In genomic region chr14:45112886-45113772, GRCh38 we compare ENCODE assay signal across 9 cellular contexts. TPM values are rescaled to one million over a fixed set of nuclear protein-coding genes. Genes with fewer than 3 reads are reported as not detected.
DNase-seq lines count a peak whose midpoint lies in the region; ATAC-seq lines count a peak whose summit lies in the region.
"Had no signal": no experiment of that assay in that cellular context is flagged by ENCODE, and none has a peak within 500 bp of the region (broad histone marks: within the 10 kb centered on the region; RNA-seq: fewer than 3 reads in every experiment).

No MANE protein-coding gene starts in this region.

- H3K4me1 ChIP-seq in adipocyte (ENCODE audit: control insufficient read depth, insufficient read depth, low read length): peaks cover 5% of the 10 kb centered on the region

- no peaks in the 10 kb centered on the region for H3K27me3 Mint-ChIP-seq in naive thymus-derived CD8-positive, alpha-beta T cell
- H3K27me3 Mint-ChIP-seq: activated naive CD8-positive, alpha-beta T cell treated with anti-CD3 and anti-CD28 coated beads, Interleukin-2, amount 10 ng/mL, durations not matched to agents 7 days and 5 days had no signal

- no peak for ATAC-seq in naive thymus-derived CD8-positive, alpha-beta T cell
- ATAC-seq in HG02852 (IDR thresholded peaks at IDR 0.05; ENCODE audit: unreplicated experiment): no peak
- ATAC-seq: HCT116 had no signal

- peaks cover 96% of the 10 kb centered on the region for H3K36me3 ChIP-seq in adipocyte (ENCODE audit: control insufficient read depth, insufficient read depth, low read length, severe bottlenecking)

- POLR2A ChIA-PET in naive thymus-derived CD8-positive, alpha-beta T cell (lab: Charles Lee): no interaction called here

- peaks cover 4 to 7% (median 6%) of the 10 kb centered on the region in 4 donors for H3K4me1 Mint-ChIP-seq in naive thymus-derived CD8-positive, alpha-beta T cell

- H3K4me3 Mint-ChIP-seq in naive thymus-derived CD8-positive, alpha-beta T cell: no peak overlapping the region
- H3K4me3 Mint-ChIP-seq: activated naive CD8-positive, alpha-beta T cell treated with anti-CD3 and anti-CD28 coated beads, Interleukin-2, amount 10 ng/mL, durations not matched to agents 7 days and 5 days had no signal

- H3K27ac Mint-ChIP-seq in naive thymus-derived CD8-positive, alpha-beta T cell: peak overlapping the region in 9 of 10 donors; percentile 7 to 72 (median 49)
- H3K27ac Mint-ChIP-seq: activated naive CD8-positive, alpha-beta T cell treated with anti-CD3 and anti-CD28 coated beads, Interleukin-2, amount 10 ng/mL, durations not matched to agents 7 days and 5 days had no signal

- H3K9ac ChIP-seq in adipocyte (ENCODE audit: low read length): no peak overlapping the region

- H3K27me3 ChIP-seq in adipocyte (replicated peaks; ENCODE audit: control insufficient read depth, insufficient read depth, low read length): no peaks in the 10 kb centered on the region

- H3K9me3 ChIP-seq in adipocyte (ENCODE audit: control insufficient read depth, low read length): no peaks in the 10 kb centered on the region

- H3K36me3 Mint-ChIP-seq in naive thymus-derived CD8-positive, alpha-beta T cell: peaks cover 5 to 86% (median 6%) of the 10 kb centered on the region in 3 donors

- H3K9me3 Mint-ChIP-seq in naive thymus-derived CD8-positive, alpha-beta T cell: no peaks in the 10 kb centered on the region
- H3K9me3 Mint-ChIP-seq: activated naive CD8-positive, alpha-beta T cell treated with anti-CD3 and anti-CD28 coated beads, Interleukin-2, amount 10 ng/mL, durations not matched to agents 7 days and 5 days had no signal

- DNase-seq in EL (peak; percentile 26), NCI-H2029 treated with DMSO at 0.1 percent for 48 hours (lab: John Stamatoyannopoulos, UW) (peak; percentile 79), adipocyte (ENCODE audit: low read depth) (peak; percentile 17), occipital lobe (lab: John Stamatoyannopoulos, UW) (no peak), NOMO-1 treated with dmso at 0.1 percent for 144 hours (lab: John Stamatoyannopoulos, UW; ENCODE audit: unreplicated experiment) (no peak)
- DNase-seq in naive thymus-derived CD8-positive, alpha-beta T cell: no peak
- DNase-seq: activated naive CD8-positive, alpha-beta T cell treated with anti-CD3 and anti-CD28 coated beads, Interleukin-2, amount 10 ng/mL, durations not matched to agents 7 days and 5 days had no signal

- H3K4me3 ChIP-seq in adipocyte (ENCODE audit: low read length): no peak overlapping the region

RNA-seq across cellular contexts. Expression of gene FKBP3, which starts 21.2 kb away (rescaled TPM):
- 10 to 100 TPM; 64.1 to 70.4 TPM for total RNA-seq in naive thymus-derived CD8-positive, alpha-beta T cell
- 10 to 100 TPM; 60.9 to 83.2 (median 81.6) TPM for polyA plus RNA-seq in naive thymus-derived CD8-positive, alpha-beta T cell
- total RNA-seq in occipital lobe: 97.9 TPM

RNA-seq across cellular contexts. Expression of gene FANCM, which starts 22.6 kb away (rescaled TPM):
- total RNA-seq in naive thymus-derived CD8-positive, alpha-beta T cell: 10 to 100 TPM in 1 of 2 experiments, 1 to 10 TPM in 1; 9.3 to 11.2 TPM
- polyA plus RNA-seq in naive thymus-derived CD8-positive, alpha-beta T cell: 1 to 10 TPM; 4.4 to 6.4 (median 6.0) TPM
- 12.5 TPM for total RNA-seq in occipital lobe

RNA-seq across cellular contexts. Expression of gene PRPF39, which starts 29.2 kb away (rescaled TPM):
- total RNA-seq in naive thymus-derived CD8-positive, alpha-beta T cell: 10 to 100 TPM; 77.0 to 77.9 TPM
- 10 to 100 TPM in 2 of 3 donors, 1 to 10 TPM in 1; 9.8 to 11.6 (median 11.4) TPM for polyA plus RNA-seq in naive thymus-derived CD8-positive, alpha-beta T cell
- 65.8 TPM for total RNA-seq in occipital lobe

Comparison
In these comparisons a context has a peak if more than half of its experiments do, and no peak if none do; other contexts are left out.
1. DNase-seq: peak in EL (single experiment), NCI-H2029 treated with DMSO at 0.1 percent for 48 hours (single experiment) and adipocyte (single experiment); none in naive thymus-derived CD8-positive, alpha-beta T cell (0 of 10), occipital lobe (single experiment) and NOMO-1 treated with dmso at 0.1 percent for 144 hours (single experiment).